13 cellular contexts compared by ENCODE assay signal in genomic region chr6:135030532-135031178, GRCh38. TPM values are rescaled to one million over a fixed set of nuclear protein-coding genes. Genes with fewer than 3 reads are reported as not detected.
DNase-seq lines count a peak whose midpoint lies in the region; ATAC-seq, FAIRE-seq and TF ChIP-seq lines count a peak whose summit lies in the region.
"Had no signal": no experiment of that assay in that cellular context is flagged by ENCODE, and none has a peak within 500 bp of the region (broad histone marks: within the 10 kb centered on the region; RNA-seq: fewer than 3 reads in every experiment).

No MANE protein-coding gene starts in this region.

- H3K4me1 ChIP-seq in astrocyte (ENCODE audit: insufficient read depth, low read length) = no peaks in the 10 kb centered on the region
- H3K4me1 ChIP-seq: upper lobe of right lung had no signal

- H4K20me1 ChIP-seq in astrocyte (ENCODE audit: insufficient read depth, low read length) = peaks cover 24% of the 10 kb centered on the region

- DNase-seq in activated CD4-positive, alpha-beta T cell treated with anti-CD3 and anti-CD28 coated beads for 4 hours = peak; percentile 12 to 31
- DNase-seq in activated CD4-positive, alpha-beta T cell treated with anti-CD3 and anti-CD28 coated beads, Interleukin-2, amount 50 U/mL, for 1 hour = no peak
- DNase-seq in RPMI7951 (ENCODE audit: low read depth) (peak; percentile 14), astrocyte (ENCODE audit: low read depth) (peak; percentile 40), nephron progenitor cell (no peak), COLO829 (ENCODE audit: low spot score) (no peak), DMS79 (lab: John Stamatoyannopoulos, UW) (no peak)
- DNase-seq: NCI-H1436, upper lobe of right lung had no signal

- TF ChIP-seq CTCF in astrocyte (IDR thresholded peaks at IDR 0.05; ENCODE audit: insufficient read depth, low read depth, low read length) = no peak
- no peak for TF ChIP-seq CTCF in nephron progenitor cell (IDR thresholded peaks at IDR 0.05)

- H3K4me2 ChIP-seq in astrocyte (ENCODE audit: low read length) = no peak overlapping the region

- no peaks in the 10 kb centered on the region for H3K36me3 ChIP-seq in astrocyte (ENCODE audit: insufficient read depth, low read length)

- no peaks in the 10 kb centered on the region for H3K9me3 ChIP-seq in astrocyte (ENCODE audit: insufficient read depth, low read depth, low read length)
- H3K9me3 ChIP-seq: neutrophil, upper lobe of right lung had no signal

- H3K27me3 ChIP-seq in astrocyte (ENCODE audit: insufficient read depth, low read length) = no peaks in the 10 kb centered on the region
- H3K27me3 ChIP-seq: neutrophil, upper lobe of right lung had no signal

- no peak overlapping the region for H2AFZ ChIP-seq in astrocyte (ENCODE audit: low read depth, low read length)

- FAIRE-seq in astrocyte (lab: Jason Lieb, UNC) = no peak

- H3K79me2 ChIP-seq in astrocyte (ENCODE audit: insufficient read depth, low read length) = peaks cover 37% of the 10 kb centered on the region

- no peak overlapping the region for H3K27ac Mint-ChIP-seq in astrocyte (ENCODE audit: unreplicated experiment)
- H3K27ac Mint-ChIP-seq in nephron progenitor cell = peak overlapping the region; percentile 10

- H3K36me3 Mint-ChIP-seq in astrocyte (ENCODE audit: low read depth, unreplicated experiment) (peaks cover 5% of the 10 kb centered on the region), nephron progenitor cell (ENCODE audit: low read depth) (peaks cover 47% of the 10 kb centered on the region)

- H3K4me1 Mint-ChIP-seq in astrocyte (ENCODE audit: low read depth, unreplicated experiment) (peaks cover 5% of the 10 kb centered on the region), nephron progenitor cell (peaks cover 2% of the 10 kb centered on the region)

- H3K27me3 Mint-ChIP-seq in astrocyte (ENCODE audit: low read depth, unreplicated experiment) (no peaks in the 10 kb centered on the region), nephron progenitor cell (ENCODE audit: low read depth, poor library complexity) (no peaks in the 10 kb centered on the region)

- H3K9me3 Mint-ChIP-seq in astrocyte (ENCODE audit: unreplicated experiment) (no peaks in the 10 kb centered on the region), nephron progenitor cell (no peaks in the 10 kb centered on the region)

- ATAC-seq in HG02588 (IDR thresholded peaks at IDR 0.05; ENCODE audit: unreplicated experiment) = no peak
- ATAC-seq: Right ventricle myocardium inferior, upper lobe of right lung had no signal

- no peak overlapping the region for H3K27ac ChIP-seq in astrocyte (ENCODE audit: low read depth, low read length)
- H3K27ac ChIP-seq: epithelial cell of prostate, neutrophil, upper lobe of right lung had no signal

- H3K9ac ChIP-seq in astrocyte (ENCODE audit: low read length) = no peak overlapping the region

- H3K4me3 ChIP-seq in astrocyte (ENCODE audit: insufficient read depth, low read depth, low read length) = no peak overlapping the region
- H3K4me3 ChIP-seq: upper lobe of right lung had no signal

- H3K4me3 Mint-ChIP-seq in astrocyte (ENCODE audit: unreplicated experiment) (no peak overlapping the region), nephron progenitor cell (no peak overlapping the region)

RNA-seq across cellular contexts. Expression of gene HBS1L, which starts 24.0 kb away (rescaled TPM):
- total RNA-seq in RPMI7951 (2014; rRNA removed; shearing (Covaris generic)) = 126 and 157 TPM in 2 replicates
- 87.8 and 90.4 TPM in 2 replicates for total RNA-seq in astrocyte

Comparison
In these comparisons a context has a peak if more than half of its experiments do, and no peak if none do; other contexts are left out.
1. DNase-seq: peak in activated CD4-positive, alpha-beta T cell treated with anti-CD3 and anti-CD28 coated beads for 4 hours (2 of 2), RPMI7951 (single experiment) and astrocyte (single experiment); none in activated CD4-positive, alpha-beta T cell treated with anti-CD3 and anti-CD28 coated beads, Interleukin-2, amount 50 U/mL, for 1 hour (single experiment), nephron progenitor cell (single experiment), COLO829 (single experiment) and DMS79 (single experiment).